8 cellular contexts compared by ENCODE assay signal in the genomic region with DNA sequence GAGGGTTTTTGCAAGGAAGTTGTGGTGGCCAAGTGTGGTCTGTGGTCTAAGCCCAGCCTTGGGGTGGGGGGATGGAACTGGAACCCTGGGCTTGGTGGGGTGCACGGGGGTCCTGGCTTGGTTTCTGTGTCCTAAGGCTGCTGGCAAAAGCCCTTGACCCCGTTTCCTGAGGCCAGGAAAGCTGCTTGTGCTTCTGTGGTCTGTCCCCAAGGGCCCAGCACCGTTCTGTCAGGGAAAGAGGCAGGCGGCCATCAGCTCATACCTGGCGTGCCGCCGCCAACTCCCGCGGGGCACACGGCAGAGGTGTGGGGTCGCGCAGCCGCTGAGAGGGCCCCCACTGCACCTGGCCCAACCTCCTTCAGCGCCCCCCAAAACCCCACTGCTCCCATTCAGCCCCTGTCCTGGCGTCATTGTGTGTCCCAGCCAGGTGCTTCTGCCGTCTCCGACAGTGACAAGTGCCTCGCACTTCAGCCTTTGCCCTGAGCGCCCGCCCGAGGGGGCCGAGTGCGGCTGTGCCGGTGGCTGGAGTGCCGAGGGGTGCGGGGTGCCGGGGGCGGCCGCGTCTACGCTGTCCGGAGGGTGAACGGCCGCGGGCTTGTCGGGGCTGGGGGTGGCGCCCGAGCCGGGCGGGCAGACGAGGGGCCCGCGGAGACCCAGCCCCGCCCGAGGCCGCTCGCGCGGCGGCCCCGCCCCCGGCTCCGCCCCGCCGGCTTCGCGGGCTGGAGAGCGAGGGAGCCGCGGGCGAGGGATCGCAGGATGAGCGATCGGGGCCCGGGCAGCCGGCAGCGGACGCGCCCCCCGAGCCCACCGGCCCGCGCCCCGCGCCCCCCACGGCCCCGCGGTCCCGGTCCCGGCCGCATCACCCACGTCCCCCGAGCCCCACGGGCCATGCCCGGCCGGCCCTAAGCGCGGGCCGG. TPM values are rescaled to one million over a fixed set of nuclear protein-coding genes. Genes with fewer than 3 reads are reported as not detected.
DNase-seq lines count a peak whose midpoint lies in the region; ATAC-seq and TF ChIP-seq lines count a peak whose summit lies in the region.

A gene (plus strand): TSS at position 701 of the 917 bp plus-strand sequence. CDS start 282 bp downstream, outside the sequence.

- ATAC-seq in Panc1, result peak; percentile 70

- H3K27me3 ChIP-seq in Panc1 (ENCODE audit: control insufficient read depth, insufficient read depth, low read length), result no peaks in the 10 kb centered on the region
- H3K27me3 ChIP-seq in ascending aorta, result no peaks in the 10 kb centered on the region

- peaks cover 8% of the 10 kb centered on the region; the same call in 1 of the 2 replicates for H3K36me3 ChIP-seq in Panc1 (ENCODE audit: control insufficient read depth, insufficient read depth, low read length)
- peaks cover 34 to 38% of the 10 kb centered on the region in 2 donors for H3K36me3 ChIP-seq in ascending aorta

- DNase-seq in activated gamma-delta T cell (lab: John Stamatoyannopoulos, UW) (peak; percentile 37), activated gamma-delta T cell treated with Interleukin-2 at 50 U/mL for 16 hours (no peak), Panc1 (ENCODE audit: low read depth, low spot score) (no peak), ascending aorta (ENCODE audit: low spot score in 2 of 2) (no peak), iPS-NIHi7 (ENCODE audit: extremely low spot score) (peak; percentile 77), cerebellar cortex (ENCODE audit: low spot score) (no peak), medulla oblongata (ENCODE audit: extremely low spot score) (no peak)
- peak; percentile 30 to 59 (median 44) for DNase-seq in stimulated activated naive CD4-positive, alpha-beta T cell (lab: John Stamatoyannopoulos, UW)

- CTCF ChIA-PET in Panc1 (lab: Charles Lee), result interaction anchor here (0.5 to 0.6 kb wide), 2 partner anchors 17 to 1032 kb away, joined by 3 to 4 read pairs; no protein-coding TSS in a partner anchor

- TF ChIP-seq CTCF in Panc1 (IDR thresholded peaks at IDR 0.05), result no peak
- TF ChIP-seq CTCF in ascending aorta (IDR thresholded peaks at IDR 0.05), result no peak

- no TSS peak for BruUV-seq in Panc1 (replicated peaks; lab: Mats Ljungman, UMichigan)

- intact Hi-C loops in Panc1 (cut with micrococcal nuclease; ENCODE audit: unreplicated experiment), result no loop called here
- intact Hi-C loops in ascending aorta (cut with DNase I), result no loop called here

- in situ Hi-C loops in Panc1 (cut with HindIII; ENCODE audit: low pct_unique_long_range_greater_than_20kb, low sequenced_read_pairs), result no loop called here

- H3K4me1 ChIP-seq in Panc1 (ENCODE audit: control insufficient read depth, insufficient read depth, low read length) (peaks cover 25% of the 10 kb centered on the region), ascending aorta (peaks cover 2 to 17% of the 10 kb centered on the region in 2 donors)

- H3K4me3 ChIP-seq in Panc1 (ENCODE audit: low read depth in 2 of 2, low read length in 2 of 2) (peak within 1 kb of the TSS; percentile 40 to 49), ascending aorta (peak within 1 kb of the TSS; percentile 42 to 56)

- POLR2A ChIA-PET in Panc1 (lab: Charles Lee), result interaction anchor here (0.5 to 1.3 kb wide), 2 partner anchors 11 to 361 kb away, joined by 6 to 14 read pairs; a partner anchor contains a TSS

- H3K9me3 ChIP-seq in Panc1 (ENCODE audit: control insufficient read depth, insufficient read depth, low read depth, low read length) (no peaks in the 10 kb centered on the region), ascending aorta (no peaks in the 10 kb centered on the region)

- peak within 1 kb of the TSS; percentile 63; the same call in 1 of the 2 replicates for H3K27ac ChIP-seq in Panc1 (ENCODE audit: low read length)
- peak within 1 kb of the TSS; percentile 22 to 40 for H3K27ac ChIP-seq in ascending aorta

RNA-seq across cellular contexts. Expression of the gene that starts here (rescaled TPM):
- total RNA-seq in Panc1 (2021; ENCODE audit: unreplicated experiment) (9.3 TPM), ascending aorta (not detected)
- 15.1 TPM for polyA plus RNA-seq in Panc1 (2012; ENCODE audit: insufficient read length)

Comparison
In these comparisons a context has a peak if more than half of its experiments do, and no peak if none do; other contexts are left out.
1. RNA of the gene that starts here (total RNA-seq): 9.3 TPM in Panc1 (single experiment); not detected in ascending aorta (single experiment); every median in the first group is over 10 times any median in the second.
2. DNase-seq: peak in activated gamma-delta T cell (single experiment), iPS-NIHi7 (single experiment) and stimulated activated naive CD4-positive, alpha-beta T cell (6 of 6); none in activated gamma-delta T cell treated with Interleukin-2 at 50 U/mL for 16 hours (single experiment), Panc1 (single experiment), ascending aorta (0 of 2), cerebellar cortex (single experiment) and medulla oblongata (single experiment).